ENCODE assay signal across 1 cellular context in the genomic region with DNA sequence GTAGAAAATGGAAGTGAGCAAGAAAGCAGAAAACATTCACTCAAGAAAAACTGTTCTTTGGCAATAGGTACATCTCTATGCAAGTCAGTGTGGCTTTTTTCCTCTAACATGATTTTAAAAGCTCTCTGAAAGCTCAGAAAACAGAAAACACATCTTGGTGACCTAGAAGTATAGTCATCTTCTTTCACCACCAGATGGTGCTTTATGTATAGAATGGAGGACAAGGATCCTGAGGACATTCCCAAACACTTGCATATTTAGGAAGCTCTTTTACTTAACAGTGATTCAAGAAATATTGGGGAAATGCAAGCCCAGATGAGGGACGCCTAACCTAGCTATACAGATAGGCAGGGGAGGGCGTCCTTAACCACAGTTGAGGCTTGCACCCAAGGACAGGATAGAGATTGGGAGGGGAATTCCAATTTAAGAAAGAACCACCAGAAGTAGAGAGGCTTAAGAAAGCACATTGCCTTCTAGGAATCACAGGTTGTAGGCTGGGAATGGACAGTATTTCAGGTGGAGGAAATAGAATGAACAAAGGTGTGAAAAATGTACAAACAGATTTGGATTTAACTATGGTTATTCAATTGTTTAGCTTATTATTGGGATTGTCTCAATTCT.
TF ChIP-seq lines count a peak whose summit lies in the region.

No MANE protein-coding gene starts in this region.

TF ChIP-seq in HepG2, 621 proteins besides CTCF, POLR2A, EP300 and RAD21 (continued from another document):
- peak; percentile 55 for TF ChIP-seq STAG1 (CRISPR knock-in tag; IDR thresholded peaks at IDR 0.05)
